ENCODE assay signal across 19 cellular contexts in genomic region chr2:156346731-156347130, GRCh38. TPM values are rescaled to one million over a fixed set of nuclear protein-coding genes. Genes with fewer than 3 reads are reported as not detected.
A peak's percentile ranks its signal among the peaks of the same experiment; 100 is the strongest.
DNase-seq lines count a peak whose midpoint lies in the region; ATAC-seq and TF ChIP-seq lines count a peak whose summit lies in the region.
"Had no signal": no experiment of that assay in that cellular context is flagged by ENCODE, and none has a peak within 500 bp of the region (broad histone marks: within the 10 kb centered on the region; RNA-seq: fewer than 3 reads in every experiment).

No MANE protein-coding gene starts in this region.

- H3K27ac ChIP-seq in breast epithelium, result no peak overlapping the region
- H3K27ac ChIP-seq in epithelial cell of prostate, result peak overlapping the region; percentile 55
- H3K27ac ChIP-seq: A549 had no signal

- no peak overlapping the region for H3K4me3 Mint-ChIP-seq in MCF 10A (ENCODE audit: unreplicated experiment)
- H3K4me3 Mint-ChIP-seq in T-helper 17 cell, result no peak overlapping the region
- H3K4me3 Mint-ChIP-seq in activated T-cell treated with anti-CD3 and anti-CD28 coated beads, Interleukin-2, amount 50 U/mL, for 24 hours, result no peak overlapping the region

- peaks cover 13% of the 10 kb centered on the region for H3K4me1 Mint-ChIP-seq in MCF 10A (ENCODE audit: insufficient read depth, unreplicated experiment)
- peaks cover 9% of the 10 kb centered on the region for H3K4me1 Mint-ChIP-seq in T-helper 17 cell
- H3K4me1 Mint-ChIP-seq in activated T-cell treated with anti-CD3 and anti-CD28 coated beads, Interleukin-2, amount 50 U/mL, for 24 hours (ENCODE audit: low read depth), result peaks cover 29% of the 10 kb centered on the region

- H3K27me3 Mint-ChIP-seq in MCF 10A (ENCODE audit: insufficient read depth, unreplicated experiment), result no peaks in the 10 kb centered on the region
- no peaks in the 10 kb centered on the region for H3K27me3 Mint-ChIP-seq in T-helper 17 cell
- no peaks in the 10 kb centered on the region for H3K27me3 Mint-ChIP-seq in activated T-cell treated with anti-CD3 and anti-CD28 coated beads, Interleukin-2, amount 50 U/mL, for 24 hours

- in situ Hi-C loops in G401 (cut with HindIII; ENCODE audit: low sequenced_read_pairs), result no loop called here

- H3K27ac Mint-ChIP-seq in MCF 10A (ENCODE audit: low read depth, unreplicated experiment) (no peak overlapping the region), T-helper 17 cell (peak overlapping the region; percentile 47)
- no peak overlapping the region for H3K27ac Mint-ChIP-seq in activated T-cell treated with anti-CD3 and anti-CD28 coated beads, Interleukin-2, amount 50 U/mL, for 24 hours

- H3K27me3 ChIP-seq in breast epithelium, result no peaks in the 10 kb centered on the region
- H3K27me3 ChIP-seq: BE2C had no signal

- POLR2A ChIA-PET in MCF 10A (lab: Yijun Ruan, JAX), result interaction anchor here (1.4 to 1.5 kb wide), 2 partner anchors 12 to 90 kb away, joined by 4 to 5 read pairs; no protein-coding TSS in a partner anchor

- H3K4me1 ChIP-seq in breast epithelium, result no peaks in the 10 kb centered on the region
- H3K4me1 ChIP-seq: BE2C had no signal

- TF ChIP-seq POLR2A in breast epithelium (IDR thresholded peaks at IDR 0.05), result no peak

- ATAC-seq in T-helper 17 cell, result no peak
- no peak for ATAC-seq in HG02610 (IDR thresholded peaks at IDR 0.05; ENCODE audit: unreplicated experiment)
- ATAC-seq: A549 had no signal

- H3K36me3 ChIP-seq in breast epithelium, result no peaks in the 10 kb centered on the region
- H3K36me3 ChIP-seq: BE2C had no signal

- no peak for TF ChIP-seq CTCF in MCF 10A (IDR thresholded peaks at IDR 0.05; ENCODE audit: unreplicated experiment)
- TF ChIP-seq CTCF in breast epithelium (IDR thresholded peaks at IDR 0.05), result no peak

- no TSS peak for BruUV-seq in MCF 10A (replicated peaks; lab: Mats Ljungman, UMichigan)

- no peaks in the 10 kb centered on the region for H3K36me3 Mint-ChIP-seq in MCF 10A (ENCODE audit: insufficient read depth, unreplicated experiment)
- H3K36me3 Mint-ChIP-seq in T-helper 17 cell (ENCODE audit: low read depth), result peaks cover 2% of the 10 kb centered on the region
- H3K36me3 Mint-ChIP-seq in activated T-cell treated with anti-CD3 and anti-CD28 coated beads, Interleukin-2, amount 50 U/mL, for 24 hours (ENCODE audit: low read depth), result peaks cover 3% of the 10 kb centered on the region

- H3K9me3 ChIP-seq in breast epithelium (no peaks in the 10 kb centered on the region), T-helper 17 cell (ENCODE audit: control insufficient read depth, low read length, poor library complexity, severe bottlenecking) (no peaks in the 10 kb centered on the region)
- H3K9me3 ChIP-seq: A549, BE2C, SK-N-SH had no signal

- DNase-seq in MCF 10A (ENCODE audit: unreplicated experiment), result peak; percentile 17
- no peak for DNase-seq in breast epithelium (ENCODE audit: low spot score in 2 of 2)
- DNase-seq in T-helper 17 cell, result no peak
- DNase-seq in epithelial cell of prostate (ENCODE audit: low read depth, low spot score), result peak; percentile 39
- DNase-seq in activated T-cell treated with anti-CD3 and anti-CD28 coated beads, Interleukin-2, amount 50 U/mL, for 24 hours, result no peak
- no peak for DNase-seq in G401 (ENCODE audit: low spot score)
- DNase-seq in NCI-H774 (lab: John Stamatoyannopoulos, UW), result no peak
- DNase-seq: BE2C, DMS153, GOT3, Karpas-422, NCI-H187, NCI-H2107, NCI-H446 treated with DMSO at 0.1 percent for 48 hours, NCI-H526 treated with DMSO at 0.1 percent for 48 hours, SIG-M5, SK-N-SH had no signal

- CTCF ChIA-PET in MCF 10A (lab: Yijun Ruan, JAX), result interaction anchor here (0.6 to 3.0 kb wide), 5 partner anchors 12 to 985 kb away, joined by 3 to 15 read pairs (median 4); no protein-coding TSS in a partner anchor

- no peak overlapping the region for H3K4me3 ChIP-seq in breast epithelium
- H3K4me3 ChIP-seq: A549 had no signal

- intact Hi-C loops in MCF 10A (cut with micrococcal nuclease), result no loop called here
- intact Hi-C loops in breast epithelium (cut with DNase I; ENCODE audit: low total_unique reads), result no loop called here

- H3K9me3 Mint-ChIP-seq in MCF 10A (ENCODE audit: unreplicated experiment), result no peaks in the 10 kb centered on the region
- no peaks in the 10 kb centered on the region for H3K9me3 Mint-ChIP-seq in activated T-cell treated with anti-CD3 and anti-CD28 coated beads, Interleukin-2, amount 50 U/mL, for 24 hours

RNA-seq across cellular contexts. Expression of gene NR4A2, which starts 14.2 kb away (rescaled TPM):
- 1.4 and 2.6 TPM in 2 replicates for total RNA-seq in MCF 10A (2022)
- 10 to 100 TPM in 1 of 3 donors, 1 to 10 TPM in 2; 3.8 to 29.4 (median 7.9) TPM for total RNA-seq in breast epithelium
- total RNA-seq in T-helper 17 cell, result 100 to 1,000 TPM; 213 to 250 TPM
- total RNA-seq in G401 (2014; rRNA removed; shearing (Covaris generic)), result not detected in 2 replicates

Comparison
In these comparisons a context has a peak if more than half of its experiments do, and no peak if none do; other contexts are left out.
1. DNase-seq: peak in MCF 10A (single experiment) and epithelial cell of prostate (single experiment); none in breast epithelium (0 of 2), T-helper 17 cell (0 of 3), activated T-cell treated with anti-CD3 and anti-CD28 coated beads, Interleukin-2, amount 50 U/mL, for 24 hours (single experiment), G401 (single experiment) and NCI-H774 (single experiment).
2. RNA of gene NR4A2, which starts 14.2 kb away (total RNA-seq): 213 to 250 TPM in T-helper 17 cell; 3.8 to 29.4 TPM in breast epithelium, 1.4 to 2.6 TPM in MCF 10A and not detected in G401; every median in the first group is over 4 times any median in the second.